In genomic region chr17:49022391-49022941, GRCh38 we compare ENCODE assay signal across 1 cellular context.
TF ChIP-seq lines count a peak whose summit lies in the region.

No MANE protein-coding gene starts in this region.

TF ChIP-seq in HepG2, 621 proteins besides CTCF, POLR2A, EP300 and RAD21 (continued from another document):
- TF ChIP-seq ZNF512B (CRISPR knock-in tag; IDR thresholded peaks at IDR 0.05; ENCODE audit: borderline replicate concordance): no peak
- TF ChIP-seq SP2 (CRISPR knock-in tag; IDR thresholded peaks at IDR 0.05): no peak
- TF ChIP-seq ZSCAN21 (CRISPR knock-in tag; IDR thresholded peaks at IDR 0.05; ENCODE audit: borderline replicate concordance): no peak
- peak; percentile 99 for TF ChIP-seq TEAD3 (CRISPR knock-in tag; optimal IDR thresholded peaks at IDR 0.05; ENCODE audit: borderline replicate concordance)
- TF ChIP-seq REPIN1 (CRISPR knock-in tag; IDR thresholded peaks at IDR 0.05; ENCODE audit: borderline replicate concordance, low read depth): no peak
- TF ChIP-seq MTA1 (CRISPR knock-in tag; IDR thresholded peaks at IDR 0.05; ENCODE audit: borderline replicate concordance): no peak
- TF ChIP-seq ISL2 (CRISPR knock-in tag; IDR thresholded peaks at IDR 0.05): no peak
- TF ChIP-seq NFIB (CRISPR knock-in tag; IDR thresholded peaks at IDR 0.05; ENCODE audit: borderline replicate concordance): no peak
- no peak for TF ChIP-seq IKZF5 (CRISPR knock-in tag; IDR thresholded peaks at IDR 0.05)
- no peak for TF ChIP-seq ZNF207 (IDR thresholded peaks at IDR 0.05; ENCODE audit: borderline replicate concordance)
- TF ChIP-seq EZH2 (conservative IDR thresholded peaks at IDR 0.05; ENCODE audit: low read depth, low read length): no peak
- TF ChIP-seq HMG20B (CRISPR knock-in tag; conservative IDR thresholded peaks at IDR 0.05): 0 out of 2 replicates have a peak, but pooled peaks have one; percentile 36
- no peak for TF ChIP-seq PBX2 (CRISPR knock-in tag; IDR thresholded peaks at IDR 0.05)
- peak; percentile 75 for TF ChIP-seq PATZ1 (CRISPR knock-in tag; IDR thresholded peaks at IDR 0.05)
- no peak for TF ChIP-seq ZBTB2 (CRISPR knock-in tag; IDR thresholded peaks at IDR 0.05; ENCODE audit: low read depth)
- no peak for TF ChIP-seq SOX13 (IDR thresholded peaks at IDR 0.05)
- peak in 1 of 2 experiments; percentile 27; a peak in 1 of 4 replicates for TF ChIP-seq SOX13 (CRISPR knock-in tag; conservative IDR thresholded peaks at IDR 0.05 in 1 of 2, IDR thresholded peaks at IDR 0.05 in 1 of 2)
- TF ChIP-seq, protein P1, sequence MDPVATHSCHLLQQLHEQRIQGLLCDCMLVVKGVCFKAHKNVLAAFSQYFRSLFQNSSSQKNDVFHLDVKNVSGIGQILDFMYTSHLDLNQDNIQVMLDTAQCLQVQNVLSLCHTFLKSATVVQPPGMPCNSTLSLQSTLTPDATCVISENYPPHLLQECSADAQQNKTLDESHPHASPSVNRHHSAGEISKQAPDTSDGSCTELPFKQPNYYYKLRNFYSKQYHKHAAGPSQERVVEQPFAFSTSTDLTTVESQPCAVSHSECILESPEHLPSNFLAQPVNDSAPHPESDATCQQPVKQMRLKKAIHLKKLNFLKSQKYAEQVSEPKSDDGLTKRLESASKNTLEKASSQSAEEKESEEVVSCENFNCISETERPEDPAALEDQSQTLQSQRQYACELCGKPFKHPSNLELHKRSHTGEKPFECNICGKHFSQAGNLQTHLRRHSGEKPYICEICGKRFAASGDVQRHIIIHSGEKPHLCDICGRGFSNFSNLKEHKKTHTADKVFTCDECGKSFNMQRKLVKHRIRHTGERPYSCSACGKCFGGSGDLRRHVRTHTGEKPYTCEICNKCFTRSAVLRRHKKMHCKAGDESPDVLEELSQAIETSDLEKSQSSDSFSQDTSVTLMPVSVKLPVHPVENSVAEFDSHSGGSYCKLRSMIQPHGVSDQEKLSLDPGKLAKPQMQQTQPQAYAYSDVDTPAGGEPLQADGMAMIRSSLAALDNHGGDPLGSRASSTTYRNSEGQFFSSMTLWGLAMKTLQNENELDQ (CRISPR knock-in tag; IDR thresholded peaks at IDR 0.05; ENCODE audit: borderline replicate concordance): no peak
- peak; percentile 82 for TF ChIP-seq RBM22 (optimal IDR thresholded peaks at IDR 0.05; ENCODE audit: low read length)
- no peak for TF ChIP-seq ZNF747 (CRISPR knock-in tag; IDR thresholded peaks at IDR 0.05; ENCODE audit: borderline replicate concordance)
- TF ChIP-seq ZNF235 (CRISPR knock-in tag; IDR thresholded peaks at IDR 0.05; ENCODE audit: borderline replicate concordance): no peak
- no peak for TF ChIP-seq SPEN (CRISPR knock-in tag; IDR thresholded peaks at IDR 0.05; ENCODE audit: low read depth)
- no peak for TF ChIP-seq SIN3B (IDR thresholded peaks at IDR 0.05; ENCODE audit: low read length)
- no peak for TF ChIP-seq HNRNPUL1 (IDR thresholded peaks at IDR 0.05; ENCODE audit: low read depth, low read length)
- TF ChIP-seq GTF3A (CRISPR knock-in tag; conservative IDR thresholded peaks at IDR 0.05): no peak
- TF ChIP-seq TEAD2 (CRISPR knock-in tag; IDR thresholded peaks at IDR 0.05): no peak
- TF ChIP-seq SMAD3 (CRISPR knock-in tag; IDR thresholded peaks at IDR 0.05): no peak
- TF ChIP-seq IRF2 (CRISPR knock-in tag; IDR thresholded peaks at IDR 0.05): 0 out of 2 replicates have a peak, but pooled peaks have one; percentile 24
- TF ChIP-seq ZNF543 (CRISPR knock-in tag; IDR thresholded peaks at IDR 0.05): no peak
- no peak for TF ChIP-seq FOXC1 (CRISPR knock-in tag; IDR thresholded peaks at IDR 0.05; ENCODE audit: borderline replicate concordance)
- no peak for TF ChIP-seq ZFY (CRISPR knock-in tag; IDR thresholded peaks at IDR 0.05)
- peak; percentile 29; the same call in 1 of the 2 replicates for TF ChIP-seq SAP130 (CRISPR knock-in tag; IDR thresholded peaks at IDR 0.05; ENCODE audit: low read depth)
- no peak for TF ChIP-seq GATA4 (IDR thresholded peaks at IDR 0.05; ENCODE audit: borderline replicate concordance, low read depth)
- TF ChIP-seq, protein P2, sequence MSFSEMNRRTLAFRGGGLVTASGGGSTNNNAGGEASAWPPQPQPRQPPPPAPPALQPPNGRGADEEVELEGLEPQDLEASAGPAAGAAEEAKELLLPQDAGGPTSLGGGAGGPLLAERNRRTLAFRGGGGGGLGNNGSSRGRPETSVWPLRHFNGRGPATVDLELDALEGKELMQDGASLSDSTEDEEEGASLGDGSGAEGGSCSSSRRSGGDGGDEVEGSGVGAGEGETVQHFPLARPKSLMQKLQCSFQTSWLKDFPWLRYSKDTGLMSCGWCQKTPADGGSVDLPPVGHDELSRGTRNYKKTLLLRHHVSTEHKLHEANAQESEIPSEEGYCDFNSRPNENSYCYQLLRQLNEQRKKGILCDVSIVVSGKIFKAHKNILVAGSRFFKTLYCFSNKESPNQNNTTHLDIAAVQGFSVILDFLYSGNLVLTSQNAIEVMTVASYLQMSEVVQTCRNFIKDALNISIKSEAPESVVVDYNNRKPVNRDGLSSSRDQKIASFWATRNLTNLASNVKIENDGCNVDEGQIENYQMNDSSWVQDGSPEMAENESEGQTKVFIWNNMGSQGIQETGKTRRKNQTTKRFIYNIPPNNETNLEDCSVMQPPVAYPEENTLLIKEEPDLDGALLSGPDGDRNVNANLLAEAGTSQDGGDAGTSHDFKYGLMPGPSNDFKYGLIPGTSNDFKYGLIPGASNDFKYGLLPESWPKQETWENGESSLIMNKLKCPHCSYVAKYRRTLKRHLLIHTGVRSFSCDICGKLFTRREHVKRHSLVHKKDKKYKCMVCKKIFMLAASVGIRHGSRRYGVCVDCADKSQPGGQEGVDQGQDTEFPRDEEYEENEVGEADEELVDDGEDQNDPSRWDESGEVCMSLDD (CRISPR knock-in tag; IDR thresholded peaks at IDR 0.05; ENCODE audit: borderline replicate concordance): no peak
- peak; percentile 82 for TF ChIP-seq GFI1 (CRISPR knock-in tag; IDR thresholded peaks at IDR 0.05; ENCODE audit: borderline replicate concordance)
- TF ChIP-seq, protein P3, sequence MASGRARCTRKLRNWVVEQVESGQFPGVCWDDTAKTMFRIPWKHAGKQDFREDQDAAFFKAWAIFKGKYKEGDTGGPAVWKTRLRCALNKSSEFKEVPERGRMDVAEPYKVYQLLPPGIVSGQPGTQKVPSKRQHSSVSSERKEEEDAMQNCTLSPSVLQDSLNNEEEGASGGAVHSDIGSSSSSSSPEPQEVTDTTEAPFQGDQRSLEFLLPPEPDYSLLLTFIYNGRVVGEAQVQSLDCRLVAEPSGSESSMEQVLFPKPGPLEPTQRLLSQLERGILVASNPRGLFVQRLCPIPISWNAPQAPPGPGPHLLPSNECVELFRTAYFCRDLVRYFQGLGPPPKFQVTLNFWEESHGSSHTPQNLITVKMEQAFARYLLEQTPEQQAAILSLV (CRISPR knock-in tag; IDR thresholded peaks at IDR 0.05; ENCODE audit: borderline replicate concordance): no peak
- no peak for TF ChIP-seq NKX3-1 (CRISPR knock-in tag; IDR thresholded peaks at IDR 0.05)
- TF ChIP-seq NONO (IDR thresholded peaks at IDR 0.05): no peak
- TF ChIP-seq NONO (CRISPR knock-in tag; conservative IDR thresholded peaks at IDR 0.05): peak; percentile 29; the same call in 1 of the 2 replicates
- TF ChIP-seq ZFP37 (CRISPR knock-in tag; IDR thresholded peaks at IDR 0.05; ENCODE audit: borderline replicate concordance): no peak
- TF ChIP-seq TCF7L2 (IDR thresholded peaks at IDR 0.05; ENCODE audit: low read depth, low read length): no peak
- peak; percentile 35; the same call in 1 of the 2 replicates for TF ChIP-seq PITX1 (CRISPR knock-in tag; IDR thresholded peaks at IDR 0.05)
- TF ChIP-seq ZSCAN9 (CRISPR knock-in tag; IDR thresholded peaks at IDR 0.05; ENCODE audit: borderline replicate concordance): 0 out of 2 replicates have a peak, but pooled peaks have one; percentile 32
